Comparison of ENCODE assay signal across 8 cellular contexts in the genomic region with DNA sequence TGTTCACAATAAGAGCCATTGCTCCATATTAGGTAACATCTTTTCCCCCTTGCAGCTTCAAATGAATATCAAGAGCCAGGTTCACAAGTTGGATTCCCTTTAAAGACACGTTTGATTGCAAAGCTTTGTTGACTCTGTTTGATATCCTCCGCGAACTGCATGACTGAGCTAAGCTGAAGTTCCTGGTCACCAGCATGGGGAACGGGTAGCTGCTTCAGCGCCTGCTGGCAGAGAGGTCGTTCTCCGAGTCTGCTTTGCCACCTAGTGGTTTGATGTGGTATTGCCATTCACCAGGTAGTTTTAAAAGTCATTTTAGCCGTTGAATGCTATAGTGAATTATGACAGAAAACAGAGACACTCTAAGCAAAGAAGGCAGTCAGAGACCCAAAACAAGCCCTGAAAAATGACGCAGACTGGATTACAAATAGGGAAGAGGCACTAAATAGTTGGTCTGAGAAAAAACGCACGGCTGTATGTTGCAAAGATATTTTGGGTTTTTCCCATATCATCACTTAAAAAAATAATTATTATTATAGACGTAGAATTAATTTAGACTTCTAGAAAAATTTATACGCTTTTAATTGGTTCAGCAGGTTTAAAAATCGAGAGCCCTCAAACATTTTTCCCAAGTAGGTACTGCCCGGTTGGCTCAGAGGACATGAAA.
DNase-seq lines count a peak whose midpoint lies in the region; ATAC-seq and TF ChIP-seq lines count a peak whose summit lies in the region.

No MANE protein-coding gene starts in this region.

- no peaks in the 10 kb centered on the region for H3K9me3 ChIP-seq in lung (ENCODE audit: control insufficient read depth in 2 of 2, insufficient read depth in 1 of 2, low read length in 1 of 2)

- H3K4me1 ChIP-seq in lung (ENCODE audit: control insufficient read depth in 2 of 2, insufficient read depth in 2 of 2, low read length in 2 of 2), result no peaks in the 10 kb centered on the region

- H3K27ac ChIP-seq in C4-2B (no peak overlapping the region), lung (ENCODE audit: low read depth in 1 of 2, low read length in 1 of 2) (no peak overlapping the region)

- DNase-seq in NCI-H526 treated with DMSO at 0.1 percent for 48 hours (lab: John Stamatoyannopoulos, UW), result peak; percentile 28
- DNase-seq in activated CD4-positive, alpha-beta T cell treated with anti-CD3 and anti-CD28 coated beads, Interleukin-2, amount 50 U/mL, for 24 hours (ENCODE audit: low read depth in 1 of 2, low spot score in 1 of 2), result peak; percentile 57 to 71
- peak; percentile 61 for DNase-seq in effector CD4-positive, alpha-beta T cell
- DNase-seq in lung (ENCODE audit: low spot score), result peak; percentile 80
- DNase-seq in stimulated activated CD8-positive, alpha-beta memory T cell treated with anti-CD3 and anti-CD28 coated beads, Interleukin-12 subunit alpha, Interleukin-12 subunit beta, amount 100 ng/mL, for 4 hours (ENCODE audit: low read depth), result peak; percentile 29

- no peaks in the 10 kb centered on the region for H3K27me3 ChIP-seq in lung (ENCODE audit: control insufficient read depth, insufficient read depth)

- no peak overlapping the region for H3K4me3 ChIP-seq in lung

- ATAC-seq in GM19372 (IDR thresholded peaks at IDR 0.05; ENCODE audit: low read depth, unreplicated experiment), result peak; percentile 91
- peak; percentile 81 for ATAC-seq in HG03457 (IDR thresholded peaks at IDR 0.05; ENCODE audit: unreplicated experiment)
- ATAC-seq in lung (ENCODE audit: insufficient read depth, low FRiP score), result peak; percentile 93

- TF ChIP-seq CTCF in C4-2B (conservative IDR thresholded peaks at IDR 0.05) (peak; percentile 93), lung (IDR thresholded peaks at IDR 0.05; ENCODE audit: control extremely low read depth, extremely low read depth) (peak; percentile 91)

- WGBS in lung, 2 donors, result 20 to 25% methylated on average over 15 of the region's 15 CpGs

- no peaks in the 10 kb centered on the region for H3K36me3 ChIP-seq in lung (ENCODE audit: control insufficient read depth in 2 of 2, insufficient read depth in 2 of 2, low read length in 2 of 2)

Comparison
In these comparisons a context has a peak if more than half of its experiments do, and no peak if none do; other contexts are left out.
1. DNase-seq: peak in every context shown above with its lines; median percentile 80 in lung; 64 in activated CD4-positive, alpha-beta T cell treated with anti-CD3 and anti-CD28 coated beads, Interleukin-2, amount 50 U/mL, for 24 hours; 61 in effector CD4-positive, alpha-beta T cell; 29 in stimulated activated CD8-positive, alpha-beta memory T cell treated with anti-CD3 and anti-CD28 coated beads, Interleukin-12 subunit alpha, Interleukin-12 subunit beta, amount 100 ng/mL, for 4 hours; 28 in NCI-H526 treated with DMSO at 0.1 percent for 48 hours.